Comparison of ENCODE assay signal across 20 cellular contexts in genomic region chr6:44697333-44697732, GRCh38.
DNase-seq lines count a peak whose midpoint lies in the region; ATAC-seq and TF ChIP-seq lines count a peak whose summit lies in the region.
"Had no signal": no experiment of that assay in that cellular context is flagged by ENCODE, and none has a peak within 500 bp of the region (broad histone marks: within the 10 kb centered on the region; RNA-seq: fewer than 3 reads in every experiment).

No MANE protein-coding gene starts in this region.

- H3K36me3 ChIP-seq in Peyer's patch = no peaks in the 10 kb centered on the region
- H3K36me3 ChIP-seq: breast epithelium, neutrophil had no signal

- no peaks in the 10 kb centered on the region for H3K4me1 ChIP-seq in Peyer's patch
- H3K4me1 ChIP-seq: breast epithelium had no signal

- CTCF ChIA-PET in activated CD8-positive, alpha-beta T cell treated with anti-CD3 and anti-CD28 coated beads for 36 hours (lab: Charles Lee) = no interaction called here
- CTCF ChIA-PET in activated CD8-positive, alpha-beta T cell treated with anti-CD3 and anti-CD28 coated beads, Interleukin-2, amount 10 ng/mL, durations not matched to agents 7 days and 5 days (lab: Charles Lee) = no interaction called here

- H3K4me1 Mint-ChIP-seq in activated CD8-positive, alpha-beta T cell treated with anti-CD3 and anti-CD28 coated beads for 36 hours (ENCODE audit: low read depth) = peaks cover 5% of the 10 kb centered on the region
- peaks cover 2% of the 10 kb centered on the region for H3K4me1 Mint-ChIP-seq in activated CD8-positive, alpha-beta T cell treated with anti-CD3 and anti-CD28 coated beads, Interleukin-2, amount 10 ng/mL, durations not matched to agents 7 days and 5 days (ENCODE audit: low read depth)
- H3K4me1 Mint-ChIP-seq: memory B cell had no signal

- peak; percentile 4 for DNase-seq in activated CD8-positive, alpha-beta T cell treated with anti-CD3 and anti-CD28 coated beads for 36 hours
- no peak for DNase-seq in activated CD8-positive, alpha-beta T cell treated with anti-CD3 and anti-CD28 coated beads, Interleukin-2, amount 10 ng/mL, durations not matched to agents 7 days and 5 days
- peak; percentile 81 for DNase-seq in RPMI7951 (ENCODE audit: low read depth)
- DNase-seq in glomerular visceral epithelial cell (ENCODE audit: extremely low spot score) = peak; percentile 12
- peak; percentile 79 for DNase-seq in skeletal muscle cell (ENCODE audit: low read depth)
- no peak for DNase-seq in Peyer's patch
- no peak for DNase-seq in pons (ENCODE audit: low spot score)
- DNase-seq: 8988T; activated CD4-positive, alpha-beta T cell treated with anti-CD3 and anti-CD28 coated beads, Interleukin-2, amount 10 ng/mL, durations not matched to agents 24 days and 14 days; CD4-positive, alpha-beta T cell; foreskin melanocyte; NCI-H2171; small intestine; stimulated activated naive CD4-positive, alpha-beta T cell treated with Interleukin-2 at 50 U/mL for 16 hours had no signal

- no peak overlapping the region for H3K4me3 Mint-ChIP-seq in activated CD8-positive, alpha-beta T cell treated with anti-CD3 and anti-CD28 coated beads for 36 hours
- H3K4me3 Mint-ChIP-seq in activated CD8-positive, alpha-beta T cell treated with anti-CD3 and anti-CD28 coated beads, Interleukin-2, amount 10 ng/mL, durations not matched to agents 7 days and 5 days = no peak overlapping the region
- H3K4me3 Mint-ChIP-seq: activated CD4-positive, alpha-beta T cell treated with anti-CD3 and anti-CD28 coated beads, Interleukin-2, amount 10 ng/mL, durations not matched to agents 24 days and 14 days; activated naive CD8-positive, alpha-beta T cell; CD4-positive, alpha-beta T cell; memory B cell; type B pancreatic cell had no signal

- H3K4me3 ChIP-seq in skeletal muscle cell (ENCODE audit: low read depth, low read length) = no peak overlapping the region
- H3K4me3 ChIP-seq in Peyer's patch = no peak overlapping the region
- H3K4me3 ChIP-seq: breast epithelium had no signal

- no peak overlapping the region for H3K27ac Mint-ChIP-seq in activated CD8-positive, alpha-beta T cell treated with anti-CD3 and anti-CD28 coated beads for 36 hours
- H3K27ac Mint-ChIP-seq in activated CD8-positive, alpha-beta T cell treated with anti-CD3 and anti-CD28 coated beads, Interleukin-2, amount 10 ng/mL, durations not matched to agents 7 days and 5 days = no peak overlapping the region
- H3K27ac Mint-ChIP-seq: activated CD4-positive, alpha-beta T cell treated with anti-CD3 and anti-CD28 coated beads, Interleukin-2, amount 10 ng/mL, durations not matched to agents 24 days and 14 days; activated naive CD8-positive, alpha-beta T cell; CD4-positive, alpha-beta T cell; memory B cell; type B pancreatic cell had no signal

- H3K27me3 Mint-ChIP-seq in activated CD8-positive, alpha-beta T cell treated with anti-CD3 and anti-CD28 coated beads for 36 hours = no peaks in the 10 kb centered on the region
- H3K27me3 Mint-ChIP-seq in activated CD8-positive, alpha-beta T cell treated with anti-CD3 and anti-CD28 coated beads, Interleukin-2, amount 10 ng/mL, durations not matched to agents 7 days and 5 days (ENCODE audit: low read depth) = no peaks in the 10 kb centered on the region
- H3K27me3 Mint-ChIP-seq: activated CD4-positive, alpha-beta T cell treated with anti-CD3 and anti-CD28 coated beads, Interleukin-2, amount 10 ng/mL, durations not matched to agents 24 days and 14 days; activated naive CD8-positive, alpha-beta T cell; CD4-positive, alpha-beta T cell; memory B cell had no signal

- no peaks in the 10 kb centered on the region for H3K9me3 Mint-ChIP-seq in activated CD8-positive, alpha-beta T cell treated with anti-CD3 and anti-CD28 coated beads for 36 hours
- peaks cover 4% of the 10 kb centered on the region for H3K9me3 Mint-ChIP-seq in activated CD8-positive, alpha-beta T cell treated with anti-CD3 and anti-CD28 coated beads, Interleukin-2, amount 10 ng/mL, durations not matched to agents 7 days and 5 days (ENCODE audit: insufficient read depth)
- H3K9me3 Mint-ChIP-seq: CD4-positive, alpha-beta T cell; memory B cell; type B pancreatic cell had no signal

- H3K9me3 ChIP-seq in Peyer's patch = no peaks in the 10 kb centered on the region
- H3K9me3 ChIP-seq: breast epithelium, neutrophil had no signal

- no peak for TF ChIP-seq POLR2A in Peyer's patch (IDR thresholded peaks at IDR 0.05)

- intact Hi-C loops in activated CD8-positive, alpha-beta T cell treated with anti-CD3 and anti-CD28 coated beads for 36 hours (cut with micrococcal nuclease) = no loop called here

- H3K36me3 Mint-ChIP-seq in activated CD8-positive, alpha-beta T cell treated with anti-CD3 and anti-CD28 coated beads for 36 hours (ENCODE audit: low read depth) = no peaks in the 10 kb centered on the region
- no peaks in the 10 kb centered on the region for H3K36me3 Mint-ChIP-seq in activated CD8-positive, alpha-beta T cell treated with anti-CD3 and anti-CD28 coated beads, Interleukin-2, amount 10 ng/mL, durations not matched to agents 7 days and 5 days (ENCODE audit: low read depth)
- H3K36me3 Mint-ChIP-seq: activated naive CD8-positive, alpha-beta T cell; memory B cell; type B pancreatic cell had no signal

- ATAC-seq in activated CD8-positive, alpha-beta T cell treated with anti-CD3 and anti-CD28 coated beads for 36 hours = no peak
- ATAC-seq in activated CD8-positive, alpha-beta T cell treated with anti-CD3 and anti-CD28 coated beads, Interleukin-2, amount 10 ng/mL, durations not matched to agents 7 days and 5 days = no peak
- no peak for ATAC-seq in GM21529 (IDR thresholded peaks at IDR 0.05; ENCODE audit: unreplicated experiment)

- no peak overlapping the region for H3K27ac ChIP-seq in Peyer's patch
- H3K27ac ChIP-seq: breast epithelium, neutrophil had no signal

- POLR2A ChIA-PET in activated CD8-positive, alpha-beta T cell treated with anti-CD3 and anti-CD28 coated beads for 36 hours (lab: Charles Lee) = no interaction called here
- POLR2A ChIA-PET in activated CD8-positive, alpha-beta T cell treated with anti-CD3 and anti-CD28 coated beads, Interleukin-2, amount 10 ng/mL, durations not matched to agents 7 days and 5 days (lab: Charles Lee) = no interaction called here

- TF ChIP-seq CTCF in activated CD8-positive, alpha-beta T cell treated with anti-CD3 and anti-CD28 coated beads for 36 hours (IDR thresholded peaks at IDR 0.05) = no peak
- TF ChIP-seq CTCF in Peyer's patch (IDR thresholded peaks at IDR 0.05) = no peak

- H3K27me3 ChIP-seq in Peyer's patch = no peaks in the 10 kb centered on the region
- H3K27me3 ChIP-seq: breast epithelium, neutrophil had no signal

Comparison
In these comparisons a context has a peak if more than half of its experiments do, and no peak if none do; other contexts are left out.
1. DNase-seq: peak in activated CD8-positive, alpha-beta T cell treated with anti-CD3 and anti-CD28 coated beads for 36 hours (single experiment), RPMI7951 (single experiment), glomerular visceral epithelial cell (single experiment) and skeletal muscle cell (single experiment); none in activated CD8-positive, alpha-beta T cell treated with anti-CD3 and anti-CD28 coated beads, Interleukin-2, amount 10 ng/mL, durations not matched to agents 7 days and 5 days (single experiment), Peyer's patch (0 of 3) and pons (single experiment).